In genomic region chr19:12482505-12482886, GRCh38 we compare ENCODE assay signal across 15 cellular contexts. TPM values are rescaled to one million over a fixed set of nuclear protein-coding genes. Genes with fewer than 3 reads are reported as not detected.
DNase-seq lines count a peak whose midpoint lies in the region; ATAC-seq and TF ChIP-seq lines count a peak whose summit lies in the region.
"Had no signal": no experiment of that assay in that cellular context is flagged by ENCODE, and none has a peak within 500 bp of the region (broad histone marks: within the 10 kb centered on the region; RNA-seq: fewer than 3 reads in every experiment).

No MANE protein-coding gene starts in this region.

- H3K4me3 ChIP-seq in SK-N-SH (ENCODE audit: low read depth in 2 of 2, low read length in 1 of 2), result no peak overlapping the region
- no peak overlapping the region for H3K4me3 ChIP-seq in ovary
- H3K4me3 ChIP-seq: suprapubic skin had no signal

- peak overlapping the region in 2 of 3 donors; percentile 27 to 64 for H3K27ac Mint-ChIP-seq in IgD-negative memory B cell
- no peak overlapping the region for H3K27ac Mint-ChIP-seq in activated T-helper 1 cell treated with anti-CD3 and anti-CD28 coated beads, Interleukin-12 subunit alpha, Interleukin-12 subunit beta, Interleukin-2, Interleukin-4 antibody, amounts not matched to agents 30 ng/mL and 10 ng/mL and 1 ng/mL, durations not matched to agents 14 hours and 24 hours and 36 hours
- peak overlapping the region in 1 of 3 experiments; percentile 33 for H3K27ac Mint-ChIP-seq in nephron

- DNase-seq in SK-N-SH (no peak), ovary (no peak), NCI-H345 treated with DMSO at 0.1 percent for 48 hours (lab: John Stamatoyannopoulos, UW; ENCODE audit: unreplicated experiment) (no peak)
- no peak for DNase-seq in activated T-helper 1 cell treated with anti-CD3 and anti-CD28 coated beads, Interleukin-12 subunit alpha, Interleukin-12 subunit beta, Interleukin-2, Interleukin-4 antibody, amounts not matched to agents 30 ng/mL and 10 ng/mL and 1 ng/mL, durations not matched to agents 14 hours and 24 hours and 36 hours (ENCODE audit: low spot score)
- DNase-seq: activated effector memory CD4-positive, alpha-beta T cell treated with anti-CD3 and anti-CD28 coated beads, Interleukin-2, amount 50 U/mL, for 16 hours; central memory CD4-positive, alpha-beta T cell; glutamatergic neuron; NCI-H748 treated with DMSO at 0.1 percent for 48 hours; WERI-Rb-1 had no signal

- no peak overlapping the region for H2AFZ ChIP-seq in SK-N-SH (ENCODE audit: low read depth)

- H3K9me3 Mint-ChIP-seq in IgD-negative memory B cell (no peaks in the 10 kb centered on the region), nephron (peaks cover 26% of the 10 kb centered on the region)
- peaks cover 8% of the 10 kb centered on the region for H3K9me3 Mint-ChIP-seq in activated T-helper 1 cell treated with anti-CD3 and anti-CD28 coated beads, Interleukin-12 subunit alpha, Interleukin-12 subunit beta, Interleukin-2, Interleukin-4 antibody, amounts not matched to agents 30 ng/mL and 10 ng/mL and 1 ng/mL, durations not matched to agents 14 hours and 24 hours and 36 hours

- POLR2A ChIA-PET in SK-N-SH (lab: Yijun Ruan, JAX), result interaction anchor here (3.0 kb wide), 1 partner anchor 13 kb away, joined by 16 read pairs; no protein-coding TSS in a partner anchor

- peaks cover 2% of the 10 kb centered on the region for H3K36me3 Mint-ChIP-seq in IgD-negative memory B cell
- no peaks in the 10 kb centered on the region for H3K36me3 Mint-ChIP-seq in activated T-helper 1 cell treated with anti-CD3 and anti-CD28 coated beads, Interleukin-12 subunit alpha, Interleukin-12 subunit beta, Interleukin-2, Interleukin-4 antibody, amounts not matched to agents 30 ng/mL and 10 ng/mL and 1 ng/mL, durations not matched to agents 14 hours and 24 hours and 36 hours (ENCODE audit: low read depth)
- H3K36me3 Mint-ChIP-seq in nephron (ENCODE audit: low read depth), result peaks cover 41% of the 10 kb centered on the region

- peaks cover 58% of the 10 kb centered on the region for H3K79me2 ChIP-seq in SK-N-SH (ENCODE audit: insufficient read depth)

- H3K4me1 Mint-ChIP-seq in IgD-negative memory B cell (peaks cover 33 to 38% (median 37%) of the 10 kb centered on the region in 3 donors), nephron (peaks cover 26% of the 10 kb centered on the region)
- peaks cover 32% of the 10 kb centered on the region for H3K4me1 Mint-ChIP-seq in activated T-helper 1 cell treated with anti-CD3 and anti-CD28 coated beads, Interleukin-12 subunit alpha, Interleukin-12 subunit beta, Interleukin-2, Interleukin-4 antibody, amounts not matched to agents 30 ng/mL and 10 ng/mL and 1 ng/mL, durations not matched to agents 14 hours and 24 hours and 36 hours (ENCODE audit: low read depth)

- peak overlapping the region; percentile 33; the same call in 1 of the 2 replicates for H3K4me2 ChIP-seq in SK-N-SH

- intact Hi-C loops in activated T-helper 1 cell treated with anti-CD3 and anti-CD28 coated beads, Interleukin-12 subunit alpha, Interleukin-12 subunit beta, Interleukin-2, Interleukin-4 antibody, amounts not matched to agents 30 ng/mL and 10 ng/mL and 1 ng/mL, durations not matched to agents 14 hours and 24 hours and 36 hours (cut with micrococcal nuclease), result no loop called here
- intact Hi-C loops in ovary (cut with DNase I), result no loop called here

- H3K9me3 ChIP-seq in SK-N-SH, result no peaks in the 10 kb centered on the region
- no peaks in the 10 kb centered on the region for H3K9me3 ChIP-seq in ovary
- H3K9me3 ChIP-seq: suprapubic skin had no signal

- 68% methylated on average over 2 of the region's 2 CpGs for WGBS in SK-N-SH (ENCODE audit: low lambda C conversion rate)
- 71 to 82% (median 73%) methylated on average over 2 of the region's 2 CpGs for WGBS in ovary, 3 donors

- H3F3A ChIP-seq in SK-N-SH (replicated peaks; ENCODE audit: insufficient read depth), result no peaks in the 10 kb centered on the region

- CTCF ChIA-PET in SK-N-SH (lab: Yijun Ruan, JAX), result no interaction called here

- H3K4me1 ChIP-seq in SK-N-SH (ENCODE audit: control insufficient read depth in 1 of 2, insufficient read depth in 2 of 2, low read depth in 1 of 2, low read length in 1 of 2), result peaks cover 0 to 7% of the 10 kb centered on the region in 2 experiments; a peak in 2 of 4 replicates
- H3K4me1 ChIP-seq in ovary (ENCODE audit: insufficient read depth), result peaks cover 2% of the 10 kb centered on the region

- H3K36me3 ChIP-seq in SK-N-SH (replicated peaks in 1 of 2; ENCODE audit: control insufficient read depth in 1 of 2, insufficient read depth in 2 of 2, low read length in 1 of 2) (no peaks in the 10 kb centered on the region), ovary (no peaks in the 10 kb centered on the region)
- H3K36me3 ChIP-seq: suprapubic skin had no signal

- no peaks in the 10 kb centered on the region for H3K9me2 ChIP-seq in SK-N-SH

- no peak overlapping the region for H3K27ac ChIP-seq in SK-N-SH (ENCODE audit: low read depth in 2 of 2, low read length in 1 of 2)
- H3K27ac ChIP-seq in ovary, result no peak overlapping the region
- H3K27ac ChIP-seq: 22Rv1, suprapubic skin, WERI-Rb-1 had no signal

- H3K4me3 Mint-ChIP-seq in IgD-negative memory B cell (peak overlapping the region; percentile 52 to 93 (median 79)), nephron (peak overlapping the region; percentile 27 to 78 (median 68))
- H3K4me3 Mint-ChIP-seq in activated T-helper 1 cell treated with anti-CD3 and anti-CD28 coated beads, Interleukin-12 subunit alpha, Interleukin-12 subunit beta, Interleukin-2, Interleukin-4 antibody, amounts not matched to agents 30 ng/mL and 10 ng/mL and 1 ng/mL, durations not matched to agents 14 hours and 24 hours and 36 hours, result peak overlapping the region; percentile 29

- TF ChIP-seq RAD21 in SK-N-SH (IDR thresholded peaks at IDR 0.05; ENCODE audit: low read length), result no peak

- TF ChIP-seq EP300 in SK-N-SH (IDR thresholded peaks at IDR 0.05; ENCODE audit: borderline replicate concordance in 1 of 2, low read depth in 1 of 2, low read length in 1 of 2), result no peak
- TF ChIP-seq EP300 in ovary (IDR thresholded peaks at IDR 0.05), result no peak

- TF ChIP-seq POLR2A in ovary (IDR thresholded peaks at IDR 0.05), result no peak

- no peak for ATAC-seq in SK-N-SH treated with all-trans-retinoic acid at 6 μM for 48 hours
- no peak for ATAC-seq in GM19463 (IDR thresholded peaks at IDR 0.05; ENCODE audit: unreplicated experiment)

- H3K9ac ChIP-seq in SK-N-SH, result no peak overlapping the region

- TF ChIP-seq CTCF in SK-N-SH (IDR thresholded peaks at IDR 0.05), result no peak
- no peak for TF ChIP-seq CTCF in nephron (IDR thresholded peaks at IDR 0.05; ENCODE audit: unreplicated experiment in 3 of 3)
- TF ChIP-seq CTCF in ovary (IDR thresholded peaks at IDR 0.05), result no peak

- H3K27me3 Mint-ChIP-seq in IgD-negative memory B cell (peaks cover 3% of the 10 kb centered on the region), nephron (ENCODE audit: low read depth) (no peaks in the 10 kb centered on the region)
- no peaks in the 10 kb centered on the region for H3K27me3 Mint-ChIP-seq in activated T-helper 1 cell treated with anti-CD3 and anti-CD28 coated beads, Interleukin-12 subunit alpha, Interleukin-12 subunit beta, Interleukin-2, Interleukin-4 antibody, amounts not matched to agents 30 ng/mL and 10 ng/mL and 1 ng/mL, durations not matched to agents 14 hours and 24 hours and 36 hours (ENCODE audit: insufficient read depth)

- no peaks in the 10 kb centered on the region for H4K20me1 ChIP-seq in SK-N-SH (ENCODE audit: insufficient read depth)

- H3K27me3 ChIP-seq in SK-N-SH (ENCODE audit: insufficient read depth), result no peaks in the 10 kb centered on the region
- no peaks in the 10 kb centered on the region for H3K27me3 ChIP-seq in ovary
- H3K27me3 ChIP-seq: suprapubic skin had no signal

TF ChIP-seq in SK-N-SH, 30 proteins besides CTCF, POLR2A, EP300 and RAD21 (continues in another document):
- no peak for TF ChIP-seq FOSL2 (IDR thresholded peaks at IDR 0.05; ENCODE audit: borderline replicate concordance, low read depth)
- no peak for TF ChIP-seq GATA2 (CRISPR knock-in tag; IDR thresholded peaks at IDR 0.05)
- TF ChIP-seq POLR2AphosphoS5 (IDR thresholded peaks at IDR 0.05; ENCODE audit: low read depth, low read length), result no peak
- TF ChIP-seq SIN3A (IDR thresholded peaks at IDR 0.05; ENCODE audit: borderline replicate concordance, low read depth, low read length), result no peak

TF ChIP-seq in SK-N-SH treated with all-trans-retinoic acid at 6 μM for 48 hours, 23 proteins besides CTCF, POLR2A, EP300 and RAD21:
- TF ChIP-seq SNAI2 (CRISPR knock-in tag; IDR thresholded peaks at IDR 0.05) (no peak), ISL1 (CRISPR knock-in tag; IDR thresholded peaks at IDR 0.05) (no peak), ZFP30 (CRISPR knock-in tag; IDR thresholded peaks at IDR 0.05) (no peak)

RNA-seq across cellular contexts. Expression of gene ZNF709, which starts 2.1 kb away (rescaled TPM):
- 0.64 and 0.99 TPM in 2 replicates for polyA plus RNA-seq in SK-N-SH (2012; rRNA removed)
- 0.76 and 0.97 TPM in 2 replicates for polyA plus RNA-seq in SK-N-SH (2012; cell fraction: cytosol; rRNA removed)
- polyA plus RNA-seq in SK-N-SH (2012; cell fraction: nucleus; rRNA removed), result 1.3 and 2.1 TPM in 2 replicates
- 2.6 TPM for polyA plus RNA-seq in IgD-negative memory B cell
- 0.26 TPM in 1 of 2 replicates, not detected in the other for total RNA-seq in activated T-helper 1 cell treated with anti-CD3 and anti-CD28 coated beads, Interleukin-12 subunit alpha, Interleukin-12 subunit beta, Interleukin-2, Interleukin-4 antibody, amounts not matched to agents 30 ng/mL and 10 ng/mL and 1 ng/mL, durations not matched to agents 14 hours and 24 hours and 36 hours
- total RNA-seq in ovary, result 1 to 10 TPM; 3.9 to 9.7 (median 7.6) TPM
- polyA plus RNA-seq in ovary, result 1 to 10 TPM; 2.5 to 3.0 TPM

RNA-seq across cellular contexts. Expression of gene ZNF443, which starts 41.7 kb away (rescaled TPM):
- 0.92 and 1.5 TPM in 2 replicates for polyA plus RNA-seq in SK-N-SH (2012; rRNA removed)
- 1.4 and 1.5 TPM in 2 replicates for polyA plus RNA-seq in SK-N-SH (2012; cell fraction: cytosol; rRNA removed)
- 1.7 and 3.7 TPM in 2 replicates for polyA plus RNA-seq in SK-N-SH (2012; cell fraction: nucleus; rRNA removed)
- 2.4 TPM for polyA plus RNA-seq in IgD-negative memory B cell
- total RNA-seq in activated T-helper 1 cell treated with anti-CD3 and anti-CD28 coated beads, Interleukin-12 subunit alpha, Interleukin-12 subunit beta, Interleukin-2, Interleukin-4 antibody, amounts not matched to agents 30 ng/mL and 10 ng/mL and 1 ng/mL, durations not matched to agents 14 hours and 24 hours and 36 hours, result 3.8 TPM in 2 replicates
- total RNA-seq in ovary, result 1 to 10 TPM; 2.1 to 5.7 (median 4.4) TPM
- polyA plus RNA-seq in ovary, result 1 to 10 TPM; 2.7 to 3.3 TPM

Comparison
In these comparisons a context has a peak if more than half of its experiments do, and no peak if none do; other contexts are left out.
1. H3K4me3 Mint-ChIP-seq: peak in every context shown above with its lines; median percentile 79 in IgD-negative memory B cell; 68 in nephron; 29 in activated T-helper 1 cell treated with anti-CD3 and anti-CD28 coated beads, Interleukin-12 subunit alpha, Interleukin-12 subunit beta, Interleukin-2, Interleukin-4 antibody, amounts not matched to agents 30 ng/mL and 10 ng/mL and 1 ng/mL, durations not matched to agents 14 hours and 24 hours and 36 hours.